Comparison of ENCODE assay signal across 16 cellular contexts in the genomic region with DNA sequence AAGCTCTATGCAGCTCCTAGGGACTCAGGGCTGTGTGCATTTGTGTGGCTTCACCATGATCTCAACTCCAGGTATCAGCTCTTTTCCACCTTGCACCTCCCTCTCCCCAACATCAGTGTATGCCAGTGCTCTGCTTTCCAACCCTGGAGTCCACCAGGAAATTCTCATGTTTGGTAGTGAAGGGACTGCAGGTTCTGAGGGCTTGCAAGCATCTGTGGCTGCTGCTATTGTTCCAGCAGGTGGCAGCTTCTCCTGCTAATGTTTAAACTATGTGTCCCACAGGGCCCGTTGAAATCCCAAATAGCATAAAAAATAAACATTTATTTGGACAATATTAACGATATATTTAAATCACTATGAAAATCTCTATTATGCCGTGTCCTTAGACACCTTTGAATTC.
A peak's percentile ranks its signal among the peaks of the same experiment; 100 is the strongest.
DNase-seq lines count a peak whose midpoint lies in the region; ATAC-seq and TF ChIP-seq lines count a peak whose summit lies in the region.
"Had no signal": no experiment of that assay in that cellular context is flagged by ENCODE, and none has a peak within 500 bp of the region (broad histone marks: within the 10 kb centered on the region; RNA-seq: fewer than 3 reads in every experiment).

No MANE protein-coding gene starts in this region.

- no TSS peak for BruUV-seq in PC-3 (replicated peaks; lab: Mats Ljungman, UMichigan)

- DNase-seq in BE2C = no peak
- no peak for DNase-seq in PC-3
- DNase-seq in fibroblast of pulmonary artery (ENCODE audit: low read depth) = no peak
- no peak for DNase-seq in SHP77 treated with DMSO at 0.1 percent for 48 hours (lab: John Stamatoyannopoulos, UW)
- DNase-seq in GOT3 (lab: John Stamatoyannopoulos, UW) = no peak
- DNase-seq in activated CD8-positive, alpha-beta memory T cell treated with anti-CD3 and anti-CD28 coated beads, Interleukin-2, amount 50 U/mL, for 48 hours = no peak
- DNase-seq: activated CD4-positive, alpha-beta T cell treated with anti-CD3 and anti-CD28 coated beads for 48 hours; COR-L47; mesenchymal stem cell; NCI-H1105 treated with DMSO at 0.1 percent for 48 hours; NCI-H524 treated with DMSO at 0.1 percent for 48 hours; pancreas; stimulated activated CD4-positive, alpha-beta T cell treated with anti-CD3 and anti-CD28 coated beads, Interleukin-15, amount 100 ng/mL, for 24 hours; thyroid gland had no signal

- TF ChIP-seq CTCF in BE2C (IDR thresholded peaks at IDR 0.05; ENCODE audit: low read depth, low read length) = peak; percentile 43
- peak; percentile 9; the same call in 1 of the 3 replicates for TF ChIP-seq CTCF in GM12872 (IDR thresholded peaks at IDR 0.05; ENCODE audit: insufficient read depth, low read depth, low read length)
- peak; percentile 63 for TF ChIP-seq CTCF in PC-3 (conservative IDR thresholded peaks at IDR 0.05; ENCODE audit: low read depth, low read length)
- peak; percentile 35 for TF ChIP-seq CTCF in fibroblast of pulmonary artery (IDR thresholded peaks at IDR 0.05; ENCODE audit: low read length, missing control alignments)

- intact Hi-C loops in PC-3 (cut with micrococcal nuclease) = no loop called here

- CTCF ChIA-PET in PC-3 (lab: Charles Lee) = interaction anchor here (1.1 kb wide), 1 partner anchor 946 kb away, joined by 3 read pairs; no protein-coding TSS in a partner anchor

- no peak overlapping the region for H2AFZ ChIP-seq in PC-3 (ENCODE audit: low read length)

- H4K20me1 ChIP-seq in PC-3 (ENCODE audit: low read length) = no peaks in the 10 kb centered on the region

- H3K36me3 ChIP-seq in BE2C (no peaks in the 10 kb centered on the region), PC-3 (ENCODE audit: low read depth, low read length) (no peaks in the 10 kb centered on the region)
- H3K36me3 ChIP-seq: pancreas, thyroid gland had no signal

- no peak overlapping the region for H3K9ac ChIP-seq in PC-3 (ENCODE audit: low read length)

- no peaks in the 10 kb centered on the region for H3K9me3 ChIP-seq in BE2C
- H3K9me3 ChIP-seq in PC-3 (ENCODE audit: low read length) = no peaks in the 10 kb centered on the region
- H3K9me3 ChIP-seq: pancreas, thyroid gland had no signal

- H3K4me3 ChIP-seq in BE2C (ENCODE audit: low read depth, low read length) (no peak overlapping the region), PC-3 (ENCODE audit: low read length) (no peak overlapping the region), fibroblast of pulmonary artery (replicated peaks; ENCODE audit: low read depth, low read length) (no peak overlapping the region)
- H3K4me3 ChIP-seq: pancreas, thyroid gland had no signal

- POLR2A ChIA-PET in PC-3 (lab: Charles Lee; ENCODE audit: unreplicated experiment) = no interaction called here

- H3K4me1 ChIP-seq in BE2C (no peaks in the 10 kb centered on the region), PC-3 (ENCODE audit: insufficient read depth, low read length) (peaks cover 8% of the 10 kb centered on the region)
- H3K4me1 ChIP-seq: pancreas, thyroid gland had no signal

- H3K27me3 ChIP-seq in BE2C = peaks cover 24% of the 10 kb centered on the region
- peaks cover 43% of the 10 kb centered on the region for H3K27me3 ChIP-seq in PC-3 (ENCODE audit: low read length)
- H3K27me3 ChIP-seq: pancreas, thyroid gland had no signal

- peak; percentile 60; the same call in 1 of the 2 replicates for ATAC-seq in PC-3
- ATAC-seq: esophagus mucosa, pancreas had no signal

- H3K79me2 ChIP-seq in PC-3 (ENCODE audit: low read length) = no peaks in the 10 kb centered on the region

- H3K4me2 ChIP-seq in PC-3 (ENCODE audit: low read length) = no peak overlapping the region

- H3F3A ChIP-seq in PC-3 (ENCODE audit: low read length, unreplicated experiment) = no peaks in the 10 kb centered on the region

- no peak overlapping the region for H3K27ac ChIP-seq in PC-3 (ENCODE audit: low read length)
- H3K27ac ChIP-seq: pancreas, thyroid gland had no signal

- H3K9me2 ChIP-seq in PC-3 (replicated peaks; ENCODE audit: low read length) = no peaks in the 10 kb centered on the region; the same call in 1 of the 2 replicates

Comparison
In these comparisons a context has a peak if more than half of its experiments do, and no peak if none do; other contexts are left out.
1. CTCF ChIP-seq: peak in every context shown above with its lines; median percentile 63 in PC-3; 43 in BE2C; 35 in fibroblast of pulmonary artery; 9 in GM12872.